8 cellular contexts compared by ENCODE assay signal in the genomic region with DNA sequence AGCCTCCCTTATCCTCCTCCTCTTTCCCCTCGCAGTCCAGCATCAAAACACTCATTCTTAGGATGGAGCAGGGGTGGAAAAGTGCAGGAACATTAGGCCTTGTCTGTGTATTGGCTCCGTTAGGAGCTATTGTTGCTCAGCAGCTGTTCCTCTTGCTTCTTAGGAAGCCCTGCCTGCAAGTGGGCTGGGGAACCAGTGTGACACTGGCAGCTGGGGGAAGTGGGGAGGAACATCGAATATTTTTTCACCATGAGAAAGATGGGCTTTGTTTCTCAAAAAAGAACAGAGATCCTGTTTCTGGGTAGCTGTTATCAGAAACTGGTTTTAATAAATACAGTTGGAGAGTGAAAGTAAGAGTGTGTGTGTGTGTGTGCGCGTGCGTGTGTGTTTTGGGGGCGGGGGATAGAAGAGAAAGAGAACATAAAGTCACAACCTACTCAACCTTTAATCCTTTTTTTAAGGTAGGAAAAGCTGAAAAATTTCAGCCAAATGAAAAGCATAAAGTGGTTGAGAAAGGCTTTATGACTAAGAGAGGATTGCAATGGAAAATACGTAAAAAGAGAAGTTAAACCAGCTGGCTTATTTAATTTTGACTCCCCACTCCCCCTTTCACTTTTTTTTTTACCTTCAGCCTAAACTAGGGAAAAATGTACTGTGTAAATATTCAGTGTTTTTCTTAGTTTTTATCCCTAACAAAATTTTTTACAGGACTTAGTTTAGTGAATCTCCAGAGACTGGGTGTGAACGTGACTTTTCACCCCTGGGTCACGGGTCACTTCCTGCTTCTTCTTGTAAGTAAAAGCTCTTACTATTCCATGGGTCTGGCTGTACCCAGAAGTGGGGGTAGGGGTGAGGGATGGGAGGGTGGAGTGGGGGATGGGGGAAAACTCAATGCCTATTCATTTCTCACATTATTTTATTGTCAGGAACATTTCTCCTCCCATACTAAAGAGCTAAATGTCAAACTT.
A peak's percentile ranks its signal among the peaks of the same experiment; 100 is the strongest.
DNase-seq lines count a peak whose midpoint lies in the region; ATAC-seq lines count a peak whose summit lies in the region.

No MANE protein-coding gene starts in this region.

- H3K4me3 Mint-ChIP-seq in activated T-cell treated with anti-CD3 and anti-CD28 coated beads, Interleukin-2, amount 50 U/mL, for 72 hours, result peak overlapping the region; percentile 82 to 94

- peaks cover 0 to 5% of the 10 kb centered on the region in 2 donors for H3K9me3 Mint-ChIP-seq in activated T-cell treated with anti-CD3 and anti-CD28 coated beads, Interleukin-2, amount 50 U/mL, for 72 hours

- peaks cover 0 to 4% of the 10 kb centered on the region in 2 donors for H3K36me3 Mint-ChIP-seq in activated T-cell treated with anti-CD3 and anti-CD28 coated beads, Interleukin-2, amount 50 U/mL, for 72 hours (ENCODE audit: insufficient read depth in 2 of 2)

- ATAC-seq in activated T-cell treated with anti-CD3 and anti-CD28 coated beads, Interleukin-2, amount 50 U/mL, for 72 hours (replicated peaks in 1 of 2), result peak; percentile 33 to 47
- ATAC-seq in HG03159 (IDR thresholded peaks at IDR 0.05; ENCODE audit: unreplicated experiment), result no peak

- H3K4me3 ChIP-seq in urinary bladder (ENCODE audit: low read depth, low read length), result no peak overlapping the region

- peaks cover 6% of the 10 kb centered on the region for H3K4me1 Mint-ChIP-seq in activated T-cell treated with anti-CD3 and anti-CD28 coated beads, Interleukin-2, amount 50 U/mL, for 72 hours (ENCODE audit: low read depth)

- no peaks in the 10 kb centered on the region for H3K36me3 ChIP-seq in urinary bladder (ENCODE audit: insufficient read depth)

- H3K27ac ChIP-seq in urinary bladder (ENCODE audit: low read depth), result peak overlapping the region; percentile 67

- DNase-seq in NCI-H1105 treated with DMSO at 0.1 percent for 48 hours (lab: John Stamatoyannopoulos, UW) (peak; percentile 26), NCI-H1105 (lab: John Stamatoyannopoulos, UW) (no peak), NCI-H1092 (lab: John Stamatoyannopoulos, UW) (peak; percentile 34), germinal center (ENCODE audit: low spot score) (peak; percentile 26), posterior vena cava (ENCODE audit: low spot score) (peak; percentile 84)
- peak; percentile 24 to 43 for DNase-seq in activated T-cell treated with anti-CD3 and anti-CD28 coated beads, Interleukin-2, amount 50 U/mL, for 72 hours

- intact Hi-C loops in posterior vena cava (cut with DNase I), result no loop called here

- 29% methylated on average over 10 of the region's 10 CpGs for WGBS in urinary bladder

- H3K27ac Mint-ChIP-seq in activated T-cell treated with anti-CD3 and anti-CD28 coated beads, Interleukin-2, amount 50 U/mL, for 72 hours, result peak overlapping the region; percentile 94

- peaks cover 1% of the 10 kb centered on the region for H3K4me1 ChIP-seq in urinary bladder (ENCODE audit: insufficient read depth)

- no peaks in the 10 kb centered on the region for H3K27me3 Mint-ChIP-seq in activated T-cell treated with anti-CD3 and anti-CD28 coated beads, Interleukin-2, amount 50 U/mL, for 72 hours (ENCODE audit: low read depth)
